ENCODE assay signal across 8 cellular contexts in genomic region chr18:47215554-47216138, GRCh38. TPM values are rescaled to one million over a fixed set of nuclear protein-coding genes. Genes with fewer than 3 reads are reported as not detected.
A peak's percentile ranks its signal among the peaks of the same experiment; 100 is the strongest.
DNase-seq lines count a peak whose midpoint lies in the region; ATAC-seq and TF ChIP-seq lines count a peak whose summit lies in the region.

No MANE protein-coding gene starts in this region.

- POLR2A ChIA-PET in AG04450 (lab: Yijun Ruan, JAX), result no interaction called here
- POLR2A ChIA-PET in GM10248 (lab: Yijun Ruan, JAX), result no interaction called here
- POLR2A ChIA-PET in activated CD8-positive, alpha-beta T cell treated with anti-CD3 and anti-CD28 coated beads for 36 hours (lab: Charles Lee), result no interaction called here

- CTCF ChIA-PET in AG04450 (lab: Charles Lee), result interaction anchor here (0.8 to 3.8 kb wide), 7 partner anchors 8 to 556 kb away, joined by 3 to 37 read pairs (median 4); no protein-coding TSS in a partner anchor
- CTCF ChIA-PET in GM10248 (lab: Yijun Ruan, JAX), result interaction anchor here (0.9 to 3.8 kb wide), 19 partner anchors 9 to 556 kb away, joined by 3 to 40 read pairs (median 4); no protein-coding TSS in a partner anchor
- CTCF ChIA-PET in activated CD8-positive, alpha-beta T cell treated with anti-CD3 and anti-CD28 coated beads for 36 hours (lab: Charles Lee), result interaction anchor here (0.8 to 4.6 kb wide), 20 partner anchors 12 to 557 kb away, joined by 3 to 37 read pairs (median 4); no protein-coding TSS in a partner anchor

- H3K9me3 Mint-ChIP-seq in activated CD8-positive, alpha-beta T cell treated with anti-CD3 and anti-CD28 coated beads for 36 hours, result no peaks in the 10 kb centered on the region

- H3K4me3 ChIP-seq in AG04450 (ENCODE audit: low read depth, low read length) (no peak overlapping the region), right atrium auricular region (no peak overlapping the region), spleen (no peak overlapping the region)

- peak; percentile 74 for ATAC-seq in activated CD8-positive, alpha-beta T cell treated with anti-CD3 and anti-CD28 coated beads for 36 hours
- ATAC-seq in HG03457 (IDR thresholded peaks at IDR 0.05; ENCODE audit: unreplicated experiment) (no peak), HG03342 (IDR thresholded peaks at IDR 0.05; ENCODE audit: unreplicated experiment) (no peak)

- H3K36me3 ChIP-seq in right atrium auricular region (no peaks in the 10 kb centered on the region), spleen (no peaks in the 10 kb centered on the region)

- H3K27ac ChIP-seq in AG04450 (ENCODE audit: low read depth, low read length) (no peak overlapping the region), right atrium auricular region (no peak overlapping the region), spleen (no peak overlapping the region)

- no peak overlapping the region for H3K27ac Mint-ChIP-seq in activated CD8-positive, alpha-beta T cell treated with anti-CD3 and anti-CD28 coated beads for 36 hours

- TF ChIP-seq CTCF in AG04450 (IDR thresholded peaks at IDR 0.05; ENCODE audit: low read depth, low read length) (peak; percentile 48), GM10248 (IDR thresholded peaks at IDR 0.05; ENCODE audit: control extremely low read depth, extremely low read depth, low read depth, missing control alignments) (peak; percentile 61), right atrium auricular region (IDR thresholded peaks at IDR 0.05) (peak; percentile 43 to 72), spleen (IDR thresholded peaks at IDR 0.05 in 8 of 11, conservative IDR thresholded peaks at IDR 0.05 in 3 of 11) (peak in 7 of 11 experiments; percentile 19 to 58 (median 44))
- TF ChIP-seq CTCF in activated CD8-positive, alpha-beta T cell treated with anti-CD3 and anti-CD28 coated beads for 36 hours (IDR thresholded peaks at IDR 0.05), result peak; percentile 40

- H3K4me1 ChIP-seq in right atrium auricular region (no peaks in the 10 kb centered on the region), spleen (no peaks in the 10 kb centered on the region)

- TF ChIP-seq POLR2A in spleen (IDR thresholded peaks at IDR 0.05), result no peak

- intact Hi-C loops in activated CD8-positive, alpha-beta T cell treated with anti-CD3 and anti-CD28 coated beads for 36 hours (cut with micrococcal nuclease), result no loop called here
- intact Hi-C loops in spleen (cut with DNase I; ENCODE audit: low total_unique reads), result loop anchor here (5.0 kb wide), 1 partner anchor 532 kb away; no protein-coding TSS in a partner anchor

- H3K27me3 Mint-ChIP-seq in activated CD8-positive, alpha-beta T cell treated with anti-CD3 and anti-CD28 coated beads for 36 hours, result peaks cover 30% of the 10 kb centered on the region

- peak; percentile 2 for DNase-seq in AG04450 (ENCODE audit: low read depth, low spot score)
- DNase-seq in GM10248 (ENCODE audit: extremely low spot score), result peak; percentile 13
- DNase-seq in NCI-H1930 (lab: John Stamatoyannopoulos, UW), result peak; percentile 62 to 66
- DNase-seq in activated CD8-positive, alpha-beta T cell treated with anti-CD3 and anti-CD28 coated beads for 36 hours, result peak; percentile 36
- DNase-seq in right atrium auricular region (ENCODE audit: low spot score), result no peak
- no peak for DNase-seq in spleen

- H3K4me1 Mint-ChIP-seq in activated CD8-positive, alpha-beta T cell treated with anti-CD3 and anti-CD28 coated beads for 36 hours (ENCODE audit: low read depth), result no peaks in the 10 kb centered on the region

- H3K27me3 ChIP-seq in AG04450 (ENCODE audit: control insufficient read depth, insufficient read depth, low read length), result no peaks in the 10 kb centered on the region
- H3K27me3 ChIP-seq in right atrium auricular region, result no peaks in the 10 kb centered on the region
- peaks cover 0 to 61% (median 0%) of the 10 kb centered on the region in 7 donors for H3K27me3 ChIP-seq in spleen (replicated peaks in 1 of 7)

- H3K9me3 ChIP-seq in AG04450 (ENCODE audit: control insufficient read depth, insufficient read depth, low read length), result no peaks in the 10 kb centered on the region
- no peaks in the 10 kb centered on the region for H3K9me3 ChIP-seq in right atrium auricular region
- no peaks in the 10 kb centered on the region for H3K9me3 ChIP-seq in spleen

- no peak overlapping the region for H3K4me3 Mint-ChIP-seq in activated CD8-positive, alpha-beta T cell treated with anti-CD3 and anti-CD28 coated beads for 36 hours

- WGBS in spleen, 5 donors, result 1 to 3% (median 2%) methylated on average over 5 of the region's 5 CpGs

- no peaks in the 10 kb centered on the region for H3K36me3 Mint-ChIP-seq in activated CD8-positive, alpha-beta T cell treated with anti-CD3 and anti-CD28 coated beads for 36 hours (ENCODE audit: low read depth)

RNA-seq across cellular contexts. Expression of gene SKOR2, which starts 35.8 kb away (rescaled TPM):
- not detected in 2 replicates for polyA plus RNA-seq in AG04450 (2011; rRNA removed)
- not detected in 2 replicates for polyA minus RNA-seq in AG04450 (2011; rRNA and poly(A)+ RNA removed)
- not detected for total RNA-seq in activated CD8-positive, alpha-beta T cell treated with anti-CD3 and anti-CD28 coated beads for 36 hours
- not detected for total RNA-seq in right atrium auricular region
- total RNA-seq in spleen, result not detected
- not detected for polyA plus RNA-seq in spleen

RNA-seq across cellular contexts. Expression of gene IER3IP1, which starts 39.5 kb away (rescaled TPM):
- polyA plus RNA-seq in AG04450 (2011; rRNA removed) (18.6 and 28.6 TPM in 2 replicates), spleen (10 to 100 TPM; 10.2 to 12.9 (median 12.3) TPM)
- 7.3 and 13.8 TPM in 2 replicates for polyA minus RNA-seq in AG04450 (2011; rRNA and poly(A)+ RNA removed)
- total RNA-seq in activated CD8-positive, alpha-beta T cell treated with anti-CD3 and anti-CD28 coated beads for 36 hours, result 10 to 100 TPM; 11.1 to 12.7 TPM
- total RNA-seq in right atrium auricular region (10 to 100 TPM in 1 of 2 donors, 1 to 10 TPM in 1; 9.7 to 15.5 TPM), spleen (10 to 100 TPM in 5 of 7 donors, 1 to 10 TPM in 2; 8.4 to 15.1 (median 11.5) TPM)

Comparison
In these comparisons a context has a peak if more than half of its experiments do, and no peak if none do; other contexts are left out.
1. DNase-seq: peak in AG04450 (single experiment), GM10248 (single experiment), NCI-H1930 (2 of 2) and activated CD8-positive, alpha-beta T cell treated with anti-CD3 and anti-CD28 coated beads for 36 hours (single experiment); none in right atrium auricular region (single experiment) and spleen (single experiment).
2. Peak in every context shown above with its lines, with median percentiles within 50 percentile points of each other: CTCF ChIP-seq.